In genomic region chr10:59624951-59625350, GRCh38 we compare ENCODE assay signal across 10 cellular contexts.
"Had no signal": no experiment of that assay in that cellular context is flagged by ENCODE, and none has a peak within 500 bp of the region (broad histone marks: within the 10 kb centered on the region; RNA-seq: fewer than 3 reads in every experiment).

No MANE protein-coding gene starts in this region.

- H3K4me2 ChIP-seq: GM23338 had no signal

- H3K4me3 Mint-ChIP-seq: GM23338, H9, HFFc6 had no signal

- H3K9ac ChIP-seq: GM23248 had no signal

- DNase-seq: GM23248, GOT3, H7, H9, HCEC 1CT, HFFc6 had no signal

- H3K27ac Mint-ChIP-seq: GM23338, H9, HFFc6 had no signal

- FAIRE-seq: H1, H54 had no signal

- H3K36me3 ChIP-seq: HAP-1 had no signal

- ATAC-seq: GM23338 had no signal

- H3K4me3 ChIP-seq: GM23248, GM23338, HAP-1 had no signal

- H3K9me3 ChIP-seq: HAP-1 had no signal

- H3K9me3 Mint-ChIP-seq: GM23338, HFFc6 had no signal

- H3K4me1 ChIP-seq: HAP-1 had no signal

- H3K27ac ChIP-seq: GM23248 had no signal
